21 cellular contexts compared by ENCODE assay signal in genomic region chr18:58640428-58640805, GRCh38. TPM values are rescaled to one million over a fixed set of nuclear protein-coding genes. Genes with fewer than 3 reads are reported as not detected.
A peak's percentile ranks its signal among the peaks of the same experiment; 100 is the strongest.
DNase-seq lines count a peak whose midpoint lies in the region; ATAC-seq and TF ChIP-seq lines count a peak whose summit lies in the region.
"Had no signal": no experiment of that assay in that cellular context is flagged by ENCODE, and none has a peak within 500 bp of the region (broad histone marks: within the 10 kb centered on the region; RNA-seq: fewer than 3 reads in every experiment).

No MANE protein-coding gene starts in this region.

- H3K27me3 ChIP-seq in HAP-1 (ENCODE audit: low read depth) = no peaks in the 10 kb centered on the region
- H3K27me3 ChIP-seq in OCI-LY3 (ENCODE audit: low read depth, low read length) = peaks cover 11% of the 10 kb centered on the region; the same call in 1 of the 2 replicates
- no peaks in the 10 kb centered on the region for H3K27me3 ChIP-seq in CD8-positive, alpha-beta T cell (ENCODE audit: insufficient read depth, low read length)
- H3K27me3 ChIP-seq in Peyer's patch = no peaks in the 10 kb centered on the region
- H3K27me3 ChIP-seq: BLaER1, body of pancreas, upper lobe of left lung had no signal

- no peaks in the 10 kb centered on the region for H3K79me2 ChIP-seq in OCI-LY3 (ENCODE audit: low read length)
- H3K79me2 ChIP-seq: parathyroid adenoma had no signal

- H3K9me3 ChIP-seq in HAP-1 = no peaks in the 10 kb centered on the region
- no peaks in the 10 kb centered on the region for H3K9me3 ChIP-seq in OCI-LY3 (ENCODE audit: insufficient read depth, low read length)
- no peaks in the 10 kb centered on the region for H3K9me3 ChIP-seq in CD8-positive, alpha-beta T cell (ENCODE audit: low read length)
- no peaks in the 10 kb centered on the region for H3K9me3 ChIP-seq in Peyer's patch
- H3K9me3 ChIP-seq: body of pancreas, SK-N-SH, upper lobe of left lung had no signal

- no peaks in the 10 kb centered on the region for H3K9me3 Mint-ChIP-seq in CD8-positive, alpha-beta T cell
- H3K9me3 Mint-ChIP-seq: stimulated activated memory B cell treated with anti-CD40 and anti-IgM and Interleukin-4, amounts not matched to agents 10 μg/mL and 1 μg/mL and 100 μg/mL, for 72 hours had no signal

- POLR2A ChIA-PET in CD8-positive, alpha-beta T cell (lab: Charles Lee) = no interaction called here

- DNase-seq in HAP-1 (ENCODE audit: low spot score in 2 of 2) (peak; percentile 53 to 91), epithelial cell of prostate (ENCODE audit: low read depth, low spot score) (no peak), retinal pigment epithelial cell (ENCODE audit: low read depth) (peak; percentile 48), NCI-H1105 treated with DMSO at 0.1 percent for 48 hours (lab: John Stamatoyannopoulos, UW) (no peak), Peyer's patch (no peak)
- DNase-seq in CD8-positive, alpha-beta T cell = no peak
- DNase-seq: activated CD4-positive, alpha-beta T cell treated with anti-CD3 and anti-CD28 coated beads for 4 hours; activated CD8-positive, alpha-beta memory T cell treated with anti-CD3 and anti-CD28 coated beads, Interleukin-2, amount 50 U/mL, for 4 hours; activated naive CD4-positive, alpha-beta T cell; body of pancreas; dermis blood vessel endothelial cell; DMS53; NCI-H1694; SK-N-SH; upper lobe of left lung had no signal

- H3K27ac Mint-ChIP-seq in CD8-positive, alpha-beta T cell = no peak overlapping the region
- H3K27ac Mint-ChIP-seq: stimulated activated memory B cell treated with anti-CD40 and anti-IgM and Interleukin-4, amounts not matched to agents 10 μg/mL and 1 μg/mL and 100 μg/mL, for 72 hours had no signal

- in situ Hi-C loops in HAP-1 (cut with MboI; ENCODE audit: low sequenced_read_pairs) = no loop called here

- H3K4me1 ChIP-seq in HAP-1 (peaks cover 46% of the 10 kb centered on the region), OCI-LY3 (ENCODE audit: low read length) (peaks cover 41% of the 10 kb centered on the region), Peyer's patch (no peaks in the 10 kb centered on the region)
- H3K4me1 ChIP-seq in CD8-positive, alpha-beta T cell (ENCODE audit: insufficient read depth, low read length) = no peaks in the 10 kb centered on the region
- H3K4me1 ChIP-seq: body of pancreas, parathyroid adenoma, upper lobe of left lung had no signal

- intact Hi-C loops in CD8-positive, alpha-beta T cell (cut with DNase I, micrococcal nuclease) = no loop called here

- H3K9ac ChIP-seq in OCI-LY3 (ENCODE audit: low read length) = no peak overlapping the region
- H3K9ac ChIP-seq: BLaER1, parathyroid adenoma, SK-N-SH had no signal

- H2AFZ ChIP-seq in OCI-LY3 (ENCODE audit: low read depth, low read length) = no peak overlapping the region
- H2AFZ ChIP-seq: parathyroid adenoma had no signal

- H3K4me1 Mint-ChIP-seq in CD8-positive, alpha-beta T cell (ENCODE audit: low read depth) = peaks cover 15% of the 10 kb centered on the region

- no peaks in the 10 kb centered on the region for H3K27me3 Mint-ChIP-seq in CD8-positive, alpha-beta T cell (ENCODE audit: low read depth)
- H3K27me3 Mint-ChIP-seq: stimulated activated memory B cell treated with anti-CD40 and anti-IgM and Interleukin-4, amounts not matched to agents 10 μg/mL and 1 μg/mL and 100 μg/mL, for 72 hours had no signal

- ATAC-seq in GM18909 (IDR thresholded peaks at IDR 0.05; ENCODE audit: poor library complexity, unreplicated experiment) = no peak
- no peak for ATAC-seq in CD8-positive, alpha-beta T cell
- ATAC-seq: body of pancreas had no signal

- no peaks in the 10 kb centered on the region for H3K36me3 Mint-ChIP-seq in CD8-positive, alpha-beta T cell
- H3K36me3 Mint-ChIP-seq: stimulated activated memory B cell treated with anti-CD40 and anti-IgM and Interleukin-4, amounts not matched to agents 10 μg/mL and 1 μg/mL and 100 μg/mL, for 72 hours had no signal

- H3K4me3 ChIP-seq in HAP-1 (no peak overlapping the region), OCI-LY3 (ENCODE audit: low read length) (0 out of 2 replicates have a peak overlapping the region, but pooled peaks have one; percentile 10), retinal pigment epithelial cell (ENCODE audit: low read length) (no peak overlapping the region), Peyer's patch (no peak overlapping the region)
- H3K4me3 ChIP-seq in CD8-positive, alpha-beta T cell (ENCODE audit: low read depth, low read length) = no peak overlapping the region
- H3K4me3 ChIP-seq: BLaER1, body of pancreas, upper lobe of left lung had no signal

- CTCF ChIA-PET in CD8-positive, alpha-beta T cell (lab: Charles Lee) = interaction anchor here (1.4 kb wide), 1 partner anchor 28 kb away, joined by 3 read pairs; no protein-coding TSS in a partner anchor

- no peaks in the 10 kb centered on the region for H3K36me3 ChIP-seq in HAP-1 (replicated peaks)
- H3K36me3 ChIP-seq in OCI-LY3 (replicated peaks; ENCODE audit: low read depth, low read length) = no peaks in the 10 kb centered on the region
- H3K36me3 ChIP-seq in CD8-positive, alpha-beta T cell (ENCODE audit: insufficient read depth, low read length) = no peaks in the 10 kb centered on the region
- H3K36me3 ChIP-seq in Peyer's patch = no peaks in the 10 kb centered on the region
- H3K36me3 ChIP-seq: BLaER1, upper lobe of left lung had no signal

- no peaks in the 10 kb centered on the region for H4K20me1 ChIP-seq in OCI-LY3 (ENCODE audit: insufficient read depth, low read length)
- H4K20me1 ChIP-seq: BLaER1 had no signal

- no peak overlapping the region for H3K4me3 Mint-ChIP-seq in CD8-positive, alpha-beta T cell
- H3K4me3 Mint-ChIP-seq: stimulated activated memory B cell treated with anti-CD40 and anti-IgM and Interleukin-4, amounts not matched to agents 10 μg/mL and 1 μg/mL and 100 μg/mL, for 72 hours had no signal

- H3K4me2 ChIP-seq in OCI-LY3 (ENCODE audit: low read length) = peak overlapping the region; percentile 42
- H3K4me2 ChIP-seq: BLaER1, SK-N-SH had no signal

- TF ChIP-seq POLR2A in Peyer's patch (IDR thresholded peaks at IDR 0.05) = no peak

- no peak overlapping the region for H3K27ac ChIP-seq in OCI-LY3 (ENCODE audit: low read length)
- peak overlapping the region; percentile 50 for H3K27ac ChIP-seq in epithelial cell of prostate
- no peak overlapping the region for H3K27ac ChIP-seq in CD8-positive, alpha-beta T cell (ENCODE audit: low read depth, low read length)
- H3K27ac ChIP-seq in Peyer's patch = no peak overlapping the region
- H3K27ac ChIP-seq: BLaER1, body of pancreas, parathyroid adenoma, upper lobe of left lung had no signal

- TF ChIP-seq CTCF in OCI-LY3 (IDR thresholded peaks at IDR 0.05; ENCODE audit: low read depth, low read length) (no peak), retinal pigment epithelial cell (conservative IDR thresholded peaks at IDR 0.05; ENCODE audit: low read depth, low read length) (no peak), Peyer's patch (IDR thresholded peaks at IDR 0.05) (no peak)
- no peak for TF ChIP-seq CTCF in CD8-positive, alpha-beta T cell (IDR thresholded peaks at IDR 0.05)

RNA-seq across cellular contexts. Expression of gene ALPK2, which starts 11.5 kb away (rescaled TPM):
- under 1 TPM; 0.14 to 0.27 TPM for total RNA-seq in CD8-positive, alpha-beta T cell
- total RNA-seq in Peyer's patch = 1 to 10 TPM in 1 of 4 donors, under 1 TPM in 3; 0.38 to 3.3 (median 0.53) TPM
- total RNA-seq: OCI-LY7 had no signal

RNA-seq across cellular contexts. Expression of gene MALT1, which starts 30.8 kb away (rescaled TPM):
- total RNA-seq in CD8-positive, alpha-beta T cell = 10 to 100 TPM; 67.9 to 69.9 TPM
- 10 to 100 TPM; 25.7 to 34.7 (median 28.3) TPM for total RNA-seq in Peyer's patch

Comparison
In these comparisons a context has a peak if more than half of its experiments do, and no peak if none do; other contexts are left out.
1. DNase-seq: peak in HAP-1 (2 of 2) and retinal pigment epithelial cell (single experiment); none in epithelial cell of prostate (single experiment), NCI-H1105 treated with DMSO at 0.1 percent for 48 hours (single experiment), CD8-positive, alpha-beta T cell (0 of 7) and Peyer's patch (0 of 3).